Comparison of ENCODE assay signal across 8 cellular contexts in genomic region chr9:6006968-6007769, GRCh38. TPM values are rescaled to one million over a fixed set of nuclear protein-coding genes. Genes with fewer than 3 reads are reported as not detected.
A peak's percentile ranks its signal among the peaks of the same experiment; 100 is the strongest.
DNase-seq lines count a peak whose midpoint lies in the region; ATAC-seq lines count a peak whose summit lies in the region.

No MANE protein-coding gene starts in this region.

- DNase-seq in CD4-positive, alpha-beta memory T cell = peak; percentile 90 to 97 (median 93)
- DNase-seq in HPDE6-E6E7 (ENCODE audit: extremely low spot score) (peak; percentile 84), NK-92 (lab: John Stamatoyannopoulos, UW; ENCODE audit: unreplicated experiment) (peak; percentile 65), mesenchymal stem cell (peak; percentile 89)
- DNase-seq in activated CD8-positive, alpha-beta memory T cell treated with anti-CD3 and anti-CD28 coated beads for 24 hours = peak; percentile 96
- DNase-seq in effector CD8-positive, alpha-beta T cell (lab: John Stamatoyannopoulos, UW) = peak; percentile 86
- peak; percentile 89 for DNase-seq in stimulated activated CD8-positive, alpha-beta memory T cell treated with anti-CD3 and anti-CD28 coated beads, Interleukin-12 subunit alpha, Interleukin-12 subunit beta, amount 100 ng/mL, for 1 hour (ENCODE audit: low read depth)

- peak overlapping the region in 1 of 2 experiments; percentile 10 for H3K23ac ChIP-seq in mesenchymal stem cell (ENCODE audit: low read length in 2 of 2)

- H3K4ac ChIP-seq in mesenchymal stem cell (ENCODE audit: low read depth in 1 of 2, low read length in 2 of 2) = peak overlapping the region in 1 of 2 experiments; percentile 85

- CTCF ChIA-PET in CD4-positive, alpha-beta memory T cell (lab: Charles Lee; ENCODE audit: partially characterized antibody) = interaction anchor here (0.6 to 1.0 kb wide), 2 partner anchors 16 to 380 kb away, joined by 4 to 5 read pairs; no protein-coding TSS in a partner anchor

- no peaks in the 10 kb centered on the region for H3K27me3 ChIP-seq in CD4-positive, alpha-beta memory T cell (ENCODE audit: insufficient read depth, low read length)
- no peaks in the 10 kb centered on the region for H3K27me3 ChIP-seq in mesenchymal stem cell (ENCODE audit: control insufficient read depth in 1 of 2, insufficient read depth in 1 of 2, low read length in 2 of 2)

- POLR2A ChIA-PET in CD4-positive, alpha-beta memory T cell (lab: Charles Lee; ENCODE audit: partially characterized antibody) = interaction anchor here (0.6 to 4.0 kb wide), 20 partner anchors 8 to 1328 kb away, joined by 3 to 26 read pairs (median 4); partner anchors contain the start of genes CDC37L1, ERMP1, KDM4C and RANBP6

- intact Hi-C loops in CD4-positive, alpha-beta memory T cell (cut with micrococcal nuclease) = loop anchor here (1.0 to 10.0 kb wide), 7 partner anchors 8 to 1970 kb away; partner anchors contain the start of genes JAK2, PLGRKT, PLPP6 and RANBP6

- peak overlapping the region; percentile 75 to 97 for H3K18ac ChIP-seq in mesenchymal stem cell (ENCODE audit: low read depth in 1 of 2, low read length in 2 of 2)

- WGBS in mesenchymal stem cell = 1% methylated on average over 60 of the region's 68 CpGs

- H3K36me3 ChIP-seq in CD4-positive, alpha-beta memory T cell (ENCODE audit: insufficient read depth, low read length) = peaks cover 4% of the 10 kb centered on the region
- H3K36me3 ChIP-seq in mesenchymal stem cell (ENCODE audit: control insufficient read depth in 1 of 2, insufficient read depth in 2 of 2, low read depth in 1 of 2, low read length in 2 of 2) = peaks cover 0 to 26% of the 10 kb centered on the region in 2 experiments

- peaks cover 23 to 64% (median 42%) of the 10 kb centered on the region in 4 donors for H3K4me1 Mint-ChIP-seq in CD4-positive, alpha-beta memory T cell

- H3K27me3 Mint-ChIP-seq in CD4-positive, alpha-beta memory T cell = no peaks in the 10 kb centered on the region

- peaks cover 0 to 5% (median 0%) of the 10 kb centered on the region in 8 donors for H3K9me3 Mint-ChIP-seq in CD4-positive, alpha-beta memory T cell

- no peak overlapping the region for H2BK12ac ChIP-seq in mesenchymal stem cell (ENCODE audit: low read length in 2 of 2)

- H2AK5ac ChIP-seq in mesenchymal stem cell (ENCODE audit: low read length, severe bottlenecking) = no peak overlapping the region

- no peaks in the 10 kb centered on the region for H3K79me1 ChIP-seq in mesenchymal stem cell (replicated peaks; ENCODE audit: low read length, poor library complexity, severe bottlenecking)

- H2BK120ac ChIP-seq in mesenchymal stem cell (ENCODE audit: low read depth, low read length) = peak overlapping the region; percentile 99

- H3K4me2 ChIP-seq in mesenchymal stem cell (ENCODE audit: low read length, poor library complexity, severe bottlenecking) = peak overlapping the region; percentile 98

- H2BK5ac ChIP-seq in mesenchymal stem cell (ENCODE audit: low read depth, low read length, poor library complexity, severe bottlenecking) = peak overlapping the region; percentile 89

- peak overlapping the region; percentile 77 to 82 for H3K4me3 ChIP-seq in CD4-positive, alpha-beta memory T cell (ENCODE audit: low read length in 2 of 2)
- peak overlapping the region; percentile 91 to 95 for H3K4me3 ChIP-seq in mesenchymal stem cell (ENCODE audit: insufficient read depth in 1 of 2, low read depth in 1 of 2, low read length in 2 of 2)

- peak overlapping the region; percentile 92 to 98 (median 96) for H3K4me3 Mint-ChIP-seq in CD4-positive, alpha-beta memory T cell

- H3K4me1 ChIP-seq in CD4-positive, alpha-beta memory T cell (ENCODE audit: insufficient read depth, low read length) = peaks cover 46% of the 10 kb centered on the region
- peaks cover 3% of the 10 kb centered on the region for H3K4me1 ChIP-seq in mesenchymal stem cell (ENCODE audit: control insufficient read depth, insufficient read depth, low read depth, low read length)

- H3K36me3 Mint-ChIP-seq in CD4-positive, alpha-beta memory T cell = peaks cover 7 to 25% of the 10 kb centered on the region in 2 donors

- peak overlapping the region; percentile 83 for H3K27ac ChIP-seq in CD4-positive, alpha-beta memory T cell (ENCODE audit: low read depth, low read length)
- peak overlapping the region; percentile 69 for H3K27ac ChIP-seq in mesenchymal stem cell (ENCODE audit: low read length, poor library complexity, severe bottlenecking)

- no peak overlapping the region for H3K14ac ChIP-seq in mesenchymal stem cell (ENCODE audit: low read length in 2 of 2)

- H3K27ac Mint-ChIP-seq in CD4-positive, alpha-beta memory T cell = peak overlapping the region; percentile 89 to 98 (median 97)

- peak overlapping the region; percentile 86 for H3K9ac ChIP-seq in mesenchymal stem cell (ENCODE audit: low read length)

- ATAC-seq in GM19468 (IDR thresholded peaks at IDR 0.05; ENCODE audit: extremely low read depth, unreplicated experiment) = peak; percentile 60

- peak overlapping the region; percentile 69 for H2AFZ ChIP-seq in mesenchymal stem cell (ENCODE audit: low read depth, low read length)

- H4K8ac ChIP-seq in mesenchymal stem cell (ENCODE audit: low read length) = peak overlapping the region; percentile 28

- H3K9me3 ChIP-seq in CD4-positive, alpha-beta memory T cell (ENCODE audit: control insufficient read depth in 1 of 2, low read length in 2 of 2) = no peaks in the 10 kb centered on the region
- H3K9me3 ChIP-seq in mesenchymal stem cell (ENCODE audit: control insufficient read depth, low read length) = no peaks in the 10 kb centered on the region

- no peak overlapping the region for H2BK15ac ChIP-seq in mesenchymal stem cell (ENCODE audit: low read depth, poor library complexity, severe bottlenecking)

- peak overlapping the region; percentile 83 for H4K91ac ChIP-seq in mesenchymal stem cell (ENCODE audit: low read length)

RNA-seq across cellular contexts. Expression of gene RANBP6, which starts 8.3 kb away (rescaled TPM):
- total RNA-seq in CD4-positive, alpha-beta memory T cell = 10 to 100 TPM; 36.0 to 36.7 TPM
- polyA plus RNA-seq in CD4-positive, alpha-beta memory T cell = 10 to 100 TPM; 20.4 to 24.7 TPM
- polyA plus RNA-seq in mesenchymal stem cell (2013, experiment 1 of 2) = 10.3 TPM
- 10.8 TPM for polyA plus RNA-seq in mesenchymal stem cell (2013, experiment 2 of 2)

Comparison
In these comparisons a context has a peak if more than half of its experiments do, and no peak if none do; other contexts are left out.
1. Peak in every context shown above with its lines: DNase-seq, ATAC-seq, H3K4me3 ChIP-seq and H3K27ac ChIP-seq.